7 cellular contexts compared by ENCODE assay signal in the genomic region with DNA sequence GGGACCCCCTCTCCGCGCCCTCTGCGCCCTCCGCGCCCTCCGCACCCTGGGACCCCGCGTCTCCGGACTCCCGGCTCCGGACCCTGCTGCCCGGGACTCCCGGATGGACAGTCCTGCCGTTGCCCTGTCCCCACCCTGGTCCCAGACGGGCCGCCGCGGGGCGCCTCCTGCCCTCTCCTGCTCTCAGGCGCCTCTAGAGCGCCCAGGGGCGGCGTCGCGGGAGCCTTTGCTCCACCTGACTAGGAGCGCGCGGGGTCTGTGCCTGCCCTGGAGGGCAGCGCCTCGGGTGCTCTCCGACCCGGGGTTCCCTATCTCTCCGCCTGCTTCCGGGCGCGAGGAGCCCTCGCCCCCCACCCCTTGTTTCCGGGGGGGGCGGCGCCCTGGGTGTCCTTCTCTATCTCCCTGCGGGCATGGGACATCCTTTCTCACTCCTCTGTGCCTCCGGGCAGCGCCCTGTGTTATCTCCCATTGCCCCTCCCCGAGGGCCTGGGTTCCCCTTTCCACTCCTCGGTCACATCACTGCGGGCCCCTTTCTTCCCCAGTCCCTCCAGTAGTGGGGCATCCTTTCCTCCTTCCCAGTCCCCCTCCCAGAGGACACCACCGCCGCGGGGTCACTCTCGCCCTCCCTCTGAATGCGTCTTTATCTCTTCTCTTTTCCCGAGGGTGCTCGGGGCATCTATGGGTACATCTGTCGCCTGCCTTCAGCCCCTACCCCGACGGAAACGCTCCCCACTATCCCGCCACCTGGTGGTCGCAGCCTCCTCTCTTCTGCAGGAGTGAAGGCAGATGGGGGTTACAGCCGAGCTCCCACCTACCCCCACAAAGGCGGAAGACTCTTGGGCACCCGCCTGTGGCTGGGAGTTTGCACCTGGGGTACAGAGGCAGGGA. TPM values are rescaled to one million over a fixed set of nuclear protein-coding genes. Genes with fewer than 3 reads are reported as not detected.
DNase-seq lines count a peak whose midpoint lies in the region; ATAC-seq and TF ChIP-seq lines count a peak whose summit lies in the region.

No MANE protein-coding gene starts in this region.

- peaks cover 0 to 3% (median 0%) of the 10 kb centered on the region in 11 donors for H3K9me3 ChIP-seq in heart right ventricle

- H3K27ac ChIP-seq in heart right ventricle (peak overlapping the region in 1 of 10 donors; percentile 89), skin epidermis (peak overlapping the region in 13 of 21 experiments; percentile 37 to 87 (median 67))

- 2% methylated on average over 51 to 62 of the region's 62 CpGs for WGBS in heart right ventricle, 2 donors

- intact Hi-C loops in heart right ventricle (cut with DNase I) = no loop called here

- DNase-seq in KG1 (lab: John Stamatoyannopoulos, UW) (peak; percentile 51), heart right ventricle (peak in 1 of 2 donors; percentile 27), NCI-H2107 (lab: John Stamatoyannopoulos, UW) (no peak)
- peak; percentile 20 for DNase-seq in activated CD8-positive, alpha-beta memory T cell treated with anti-CD3 and anti-CD28 coated beads, Interleukin-2, amount 50 U/mL, for 1 hour (ENCODE audit: extremely low read depth)

- H3K4me3 ChIP-seq in heart right ventricle = peak overlapping the region in 8 of 10 donors; percentile 33 to 71 (median 45)
- H3K4me3 ChIP-seq in skin epidermis = peak overlapping the region; percentile 43 to 59 (median 55)

- ATAC-seq in GM19397 (IDR thresholded peaks at IDR 0.05; ENCODE audit: unreplicated experiment) (peak; percentile 19), heart right ventricle (peak in 7 of 8 donors; percentile 30 to 70 (median 43)), HG02623 (IDR thresholded peaks at IDR 0.05; ENCODE audit: unreplicated experiment) (no peak)

- H3K27me3 ChIP-seq in heart right ventricle = peaks cover 5 to 86% (median 69%) of the 10 kb centered on the region in 7 donors

- no peaks in the 10 kb centered on the region for H3K36me3 ChIP-seq in heart right ventricle

- H3K4me1 ChIP-seq in heart right ventricle = peaks cover 0 to 25% (median 6%) of the 10 kb centered on the region in 9 donors

- no peak for TF ChIP-seq CTCF in heart right ventricle (IDR thresholded peaks at IDR 0.05)

RNA-seq across cellular contexts. Expression of gene PRKCB, which starts 0.9 kb away (rescaled TPM):
- 1 to 10 TPM in 6 of 10 donors, under 1 TPM in 4; 0.55 to 8.8 (median 1.4) TPM for total RNA-seq in heart right ventricle
- polyA plus RNA-seq in heart right ventricle = under 1 TPM; 0.30 to 0.37 TPM
